In genomic region chr1:167683641-167684502, GRCh38 we compare ENCODE assay signal across 8 cellular contexts. TPM values are rescaled to one million over a fixed set of nuclear protein-coding genes. Genes with fewer than 3 reads are reported as not detected.
DNase-seq lines count a peak whose midpoint lies in the region; ATAC-seq lines count a peak whose summit lies in the region.
"Had no signal": no experiment of that assay in that cellular context is flagged by ENCODE, and none has a peak within 500 bp of the region (broad histone marks: within the 10 kb centered on the region; RNA-seq: fewer than 3 reads in every experiment).

No MANE protein-coding gene starts in this region.

- peaks cover 24% of the 10 kb centered on the region for H3K4me1 ChIP-seq in skeletal muscle satellite cell (ENCODE audit: control insufficient read depth, insufficient read depth, low read length)
- H3K4me1 ChIP-seq: right lobe of liver had no signal

- no peak overlapping the region for H3K4me3 Mint-ChIP-seq in activated T-helper 1 cell treated with anti-CD3 and anti-CD28 coated beads, Interleukin-12 subunit alpha, Interleukin-12 subunit beta, Interleukin-2, Interleukin-4 antibody, amounts not matched to agents 30 ng/mL and 10 ng/mL and 1 ng/mL, durations not matched to agents 14 hours and 24 hours and 36 hours

- peaks cover 36% of the 10 kb centered on the region for H3K36me3 Mint-ChIP-seq in activated T-helper 1 cell treated with anti-CD3 and anti-CD28 coated beads, Interleukin-12 subunit alpha, Interleukin-12 subunit beta, Interleukin-2, Interleukin-4 antibody, amounts not matched to agents 30 ng/mL and 10 ng/mL and 1 ng/mL, durations not matched to agents 14 hours and 24 hours and 36 hours (ENCODE audit: low read depth)

- H3K27me3 Mint-ChIP-seq in activated T-helper 1 cell treated with anti-CD3 and anti-CD28 coated beads, Interleukin-12 subunit alpha, Interleukin-12 subunit beta, Interleukin-2, Interleukin-4 antibody, amounts not matched to agents 30 ng/mL and 10 ng/mL and 1 ng/mL, durations not matched to agents 14 hours and 24 hours and 36 hours (ENCODE audit: insufficient read depth): no peaks in the 10 kb centered on the region

- peak; percentile 42 for ATAC-seq in Right ventricle myocardium superior (ENCODE audit: poor library complexity)
- ATAC-seq in HG03469 (IDR thresholded peaks at IDR 0.05; ENCODE audit: unreplicated experiment): no peak

- no peaks in the 10 kb centered on the region for H3K9me3 ChIP-seq in skeletal muscle satellite cell (replicated peaks; ENCODE audit: low read length)
- H3K9me3 ChIP-seq: right lobe of liver had no signal

- H3K36me3 ChIP-seq in skeletal muscle satellite cell (ENCODE audit: insufficient read depth, low read length): no peaks in the 10 kb centered on the region
- H3K36me3 ChIP-seq: right lobe of liver had no signal

- H3K9me3 Mint-ChIP-seq in activated T-helper 1 cell treated with anti-CD3 and anti-CD28 coated beads, Interleukin-12 subunit alpha, Interleukin-12 subunit beta, Interleukin-2, Interleukin-4 antibody, amounts not matched to agents 30 ng/mL and 10 ng/mL and 1 ng/mL, durations not matched to agents 14 hours and 24 hours and 36 hours: no peaks in the 10 kb centered on the region

- peak overlapping the region; percentile 79 for H3K27ac Mint-ChIP-seq in activated T-helper 1 cell treated with anti-CD3 and anti-CD28 coated beads, Interleukin-12 subunit alpha, Interleukin-12 subunit beta, Interleukin-2, Interleukin-4 antibody, amounts not matched to agents 30 ng/mL and 10 ng/mL and 1 ng/mL, durations not matched to agents 14 hours and 24 hours and 36 hours

- no peak overlapping the region for H3K4me3 ChIP-seq in skeletal muscle satellite cell (ENCODE audit: low read length)
- H3K4me3 ChIP-seq: right lobe of liver had no signal

- no peaks in the 10 kb centered on the region for H3K27me3 ChIP-seq in skeletal muscle satellite cell (ENCODE audit: control insufficient read depth, insufficient read depth, low read length)
- H3K27me3 ChIP-seq: right lobe of liver had no signal

- peak; percentile 54 for DNase-seq in HT1080 (ENCODE audit: low read depth)
- DNase-seq in activated T-helper 1 cell treated with anti-CD3 and anti-CD28 coated beads, Interleukin-12 subunit alpha, Interleukin-12 subunit beta, Interleukin-2, Interleukin-4 antibody, amounts not matched to agents 30 ng/mL and 10 ng/mL and 1 ng/mL, durations not matched to agents 14 hours and 24 hours and 36 hours (ENCODE audit: low spot score): no peak
- peak; percentile 57 for DNase-seq in Right ventricle myocardium superior
- no peak for DNase-seq in NCI-H1048 (lab: John Stamatoyannopoulos, UW)
- no peak for DNase-seq in NCI-H187 (lab: John Stamatoyannopoulos, UW)

- peak overlapping the region; percentile 55 for H3K4me2 ChIP-seq in skeletal muscle satellite cell (ENCODE audit: low read length)

- peak overlapping the region; percentile 17 for H3K9ac ChIP-seq in skeletal muscle satellite cell (ENCODE audit: low read depth, low read length)

- intact Hi-C loops in activated T-helper 1 cell treated with anti-CD3 and anti-CD28 coated beads, Interleukin-12 subunit alpha, Interleukin-12 subunit beta, Interleukin-2, Interleukin-4 antibody, amounts not matched to agents 30 ng/mL and 10 ng/mL and 1 ng/mL, durations not matched to agents 14 hours and 24 hours and 36 hours (cut with micrococcal nuclease): no loop called here
- intact Hi-C loops in Right ventricle myocardium superior (cut with DNase I): loop anchor here (2.0 kb wide), 1 partner anchor 53 kb away; the partner anchor contains the start of gene RCSD1

- peaks cover 28% of the 10 kb centered on the region for H3K4me1 Mint-ChIP-seq in activated T-helper 1 cell treated with anti-CD3 and anti-CD28 coated beads, Interleukin-12 subunit alpha, Interleukin-12 subunit beta, Interleukin-2, Interleukin-4 antibody, amounts not matched to agents 30 ng/mL and 10 ng/mL and 1 ng/mL, durations not matched to agents 14 hours and 24 hours and 36 hours (ENCODE audit: low read depth)

RNA-seq across cellular contexts. Expression of gene MPZL1, which starts 37.9 kb away (rescaled TPM):
- total RNA-seq in HT1080 (2014; rRNA removed; shearing (Covaris generic)): 67.6 and 70.0 TPM in 2 replicates
- polyA plus RNA-seq in HT1080 (2015; cell fraction: cytosol; rRNA removed): 46.2 and 55.0 TPM in 2 replicates
- 43.0 and 51.1 TPM in 2 replicates for polyA plus RNA-seq in HT1080 (2015; cell fraction: nucleus; rRNA removed)
- total RNA-seq in activated T-helper 1 cell treated with anti-CD3 and anti-CD28 coated beads, Interleukin-12 subunit alpha, Interleukin-12 subunit beta, Interleukin-2, Interleukin-4 antibody, amounts not matched to agents 30 ng/mL and 10 ng/mL and 1 ng/mL, durations not matched to agents 14 hours and 24 hours and 36 hours: 40.8 and 40.9 TPM in 2 replicates
- total RNA-seq in Right ventricle myocardium superior: 34.4 TPM
- total RNA-seq in skeletal muscle satellite cell (2012; rRNA removed): 86.1 and 112 TPM in 2 replicates

RNA-seq across cellular contexts. Expression of gene RCSD1, which starts 53.8 kb away (rescaled TPM):
- total RNA-seq in HT1080 (2014; rRNA removed; shearing (Covaris generic)): not detected in 2 replicates
- polyA plus RNA-seq in HT1080 (2015; cell fraction: cytosol; rRNA removed): not detected in 2 replicates
- polyA plus RNA-seq in HT1080 (2015; cell fraction: nucleus; rRNA removed): not detected in 2 replicates
- total RNA-seq in activated T-helper 1 cell treated with anti-CD3 and anti-CD28 coated beads, Interleukin-12 subunit alpha, Interleukin-12 subunit beta, Interleukin-2, Interleukin-4 antibody, amounts not matched to agents 30 ng/mL and 10 ng/mL and 1 ng/mL, durations not matched to agents 14 hours and 24 hours and 36 hours: 78.6 and 81.9 TPM in 2 replicates
- 42.9 TPM for total RNA-seq in Right ventricle myocardium superior
- total RNA-seq in skeletal muscle satellite cell (2012; rRNA removed): 0.25 and 1.1 TPM in 2 replicates

Comparison
In these comparisons a context has a peak if more than half of its experiments do, and no peak if none do; other contexts are left out.
1. DNase-seq: peak in HT1080 (single experiment) and Right ventricle myocardium superior (single experiment); none in activated T-helper 1 cell treated with anti-CD3 and anti-CD28 coated beads, Interleukin-12 subunit alpha, Interleukin-12 subunit beta, Interleukin-2, Interleukin-4 antibody, amounts not matched to agents 30 ng/mL and 10 ng/mL and 1 ng/mL, durations not matched to agents 14 hours and 24 hours and 36 hours (single experiment), NCI-H1048 (single experiment) and NCI-H187 (0 of 2).
2. RNA of gene RCSD1, which starts 53.8 kb away (total RNA-seq): 78.6 to 81.9 TPM in activated T-helper 1 cell treated with anti-CD3 and anti-CD28 coated beads, Interleukin-12 subunit alpha, Interleukin-12 subunit beta, Interleukin-2, Interleukin-4 antibody, amounts not matched to agents 30 ng/mL and 10 ng/mL and 1 ng/mL, durations not matched to agents 14 hours and 24 hours and 36 hours and 42.9 TPM in Right ventricle myocardium superior (single experiment); not detected in HT1080; every median in the first group is over 10 times any median in the second.